In the genomic region with DNA sequence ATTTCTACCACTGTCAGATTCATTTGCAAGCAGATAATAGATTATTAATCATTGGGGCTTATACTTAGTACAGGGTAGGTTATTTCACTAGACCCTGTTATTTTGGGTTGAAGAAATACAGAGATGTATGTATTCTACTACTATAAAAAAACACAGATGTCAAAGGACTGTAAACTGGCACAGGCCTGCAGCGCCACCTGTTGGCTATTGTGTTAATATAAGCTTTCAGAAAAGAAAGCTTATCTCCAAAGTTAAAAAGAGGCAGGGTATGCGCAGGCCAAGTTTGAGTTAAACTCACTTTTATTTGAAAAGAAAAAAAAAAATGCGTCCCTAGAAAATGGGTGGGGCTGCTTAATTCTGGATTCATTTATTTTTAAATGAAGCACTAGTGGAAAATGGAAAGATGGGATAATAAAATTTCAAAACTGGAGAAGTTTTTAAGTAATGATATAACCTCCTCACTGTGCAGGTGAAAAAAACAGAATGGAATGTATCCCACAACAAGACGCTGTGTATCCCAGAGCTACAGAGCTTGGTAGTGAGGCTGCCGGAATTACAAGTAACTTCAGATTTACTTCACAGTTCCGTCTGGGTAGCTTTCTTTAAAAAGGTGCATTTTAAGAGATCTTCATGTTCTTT, we compare ENCODE assay signal across 8 cellular contexts.
DNase-seq lines count a peak whose midpoint lies in the region; ATAC-seq and TF ChIP-seq lines count a peak whose summit lies in the region.

No MANE protein-coding gene starts in this region.

- no peaks in the 10 kb centered on the region for H3K9me3 ChIP-seq in CD4-positive, alpha-beta memory T cell (ENCODE audit: control insufficient read depth in 1 of 2, low read length in 2 of 2)

- H3K79me2 ChIP-seq in GM23338 (replicated peaks; ENCODE audit: insufficient read depth), result no peaks in the 10 kb centered on the region

- no peaks in the 10 kb centered on the region for H3K9me3 Mint-ChIP-seq in CD4-positive, alpha-beta memory T cell
- peaks cover 4% of the 10 kb centered on the region; the same call in 1 of the 3 replicates for H3K9me3 Mint-ChIP-seq in GM23338

- peak; percentile 41 to 44 (median 43) for DNase-seq in CD4-positive, alpha-beta memory T cell
- DNase-seq in GM23338 (ENCODE audit: low spot score) (peak; percentile 81), NCI-H2029 (lab: John Stamatoyannopoulos, UW) (peak; percentile 52), cerebellar cortex (ENCODE audit: low spot score) (peak; percentile 43), left kidney (ENCODE audit: low read depth, low spot score) (peak; percentile 79)
- DNase-seq in activated CD4-positive, alpha-beta T cell treated with anti-CD3 and anti-CD28 coated beads for 24 hours (ENCODE audit: low read depth in 2 of 2), result peak; percentile 54 to 68
- peak; percentile 74 for DNase-seq in stimulated activated CD4-positive, alpha-beta T cell treated with anti-CD3 and anti-CD28 coated beads, Interleukin-4, amount 100 ng/mL, for 1 hour

- peak; percentile 66 for ATAC-seq in GM23338
- ATAC-seq in GM19463 (IDR thresholded peaks at IDR 0.05; ENCODE audit: unreplicated experiment), result no peak

- H3K27me3 ChIP-seq in CD4-positive, alpha-beta memory T cell (ENCODE audit: insufficient read depth, low read length), result no peaks in the 10 kb centered on the region
- no peaks in the 10 kb centered on the region for H3K27me3 ChIP-seq in GM23338 (ENCODE audit: insufficient read depth)

- H3K4me3 ChIP-seq in CD4-positive, alpha-beta memory T cell (ENCODE audit: low read length in 2 of 2), result no peak overlapping the region
- H3K4me3 ChIP-seq in GM23338, result no peak overlapping the region

- intact Hi-C loops in CD4-positive, alpha-beta memory T cell (cut with micrococcal nuclease), result loop anchor here (1.0 to 5.0 kb wide), 5 partner anchors 86 to 494 kb away; no protein-coding TSS in a partner anchor

- H3K27me3 Mint-ChIP-seq in CD4-positive, alpha-beta memory T cell, result no peaks in the 10 kb centered on the region
- H3K27me3 Mint-ChIP-seq in GM23338 (ENCODE audit: insufficient read depth, low read depth, poor library complexity), result peaks cover 2% of the 10 kb centered on the region

- no peaks in the 10 kb centered on the region for H3K4me1 ChIP-seq in CD4-positive, alpha-beta memory T cell (ENCODE audit: insufficient read depth, low read length)
- no peaks in the 10 kb centered on the region for H3K4me1 ChIP-seq in GM23338 (ENCODE audit: insufficient read depth)

- no peak overlapping the region for H3K27ac Mint-ChIP-seq in CD4-positive, alpha-beta memory T cell
- H3K27ac Mint-ChIP-seq in GM23338, result no peak overlapping the region

- no peak overlapping the region for H3K27ac ChIP-seq in CD4-positive, alpha-beta memory T cell (ENCODE audit: low read depth, low read length)
- H3K27ac ChIP-seq in GM23338 (ENCODE audit: low read depth), result no peak overlapping the region

- H3K4me1 Mint-ChIP-seq in CD4-positive, alpha-beta memory T cell, result no peaks in the 10 kb centered on the region
- peaks cover 6% of the 10 kb centered on the region for H3K4me1 Mint-ChIP-seq in GM23338

- H4K20me1 ChIP-seq in GM23338 (replicated peaks; ENCODE audit: insufficient read depth), result no peaks in the 10 kb centered on the region

- H3K36me3 ChIP-seq in CD4-positive, alpha-beta memory T cell (ENCODE audit: insufficient read depth, low read length), result no peaks in the 10 kb centered on the region
- no peaks in the 10 kb centered on the region for H3K36me3 ChIP-seq in GM23338 (ENCODE audit: insufficient read depth)

- no peak overlapping the region for H3K4me2 ChIP-seq in GM23338

- H3K36me3 Mint-ChIP-seq in CD4-positive, alpha-beta memory T cell, result no peaks in the 10 kb centered on the region
- H3K36me3 Mint-ChIP-seq in GM23338 (ENCODE audit: low read depth), result no peaks in the 10 kb centered on the region

- no peak overlapping the region for H2AFZ ChIP-seq in GM23338

- POLR2A ChIA-PET in CD4-positive, alpha-beta memory T cell (lab: Charles Lee; ENCODE audit: partially characterized antibody), result no interaction called here

- TF ChIP-seq CTCF in GM23338 (conservative IDR thresholded peaks at IDR 0.05; ENCODE audit: low read depth in 2 of 2), result peak; percentile 83 to 96

- CTCF ChIA-PET in CD4-positive, alpha-beta memory T cell (lab: Charles Lee; ENCODE audit: partially characterized antibody), result interaction anchor here (0.6 to 3.4 kb wide), 47 partner anchors 8 to 1532 kb away, joined by 3 to 58 read pairs (median 5); partner anchors contain the start of gene TGFBR2

- no peaks in the 10 kb centered on the region for H3F3A ChIP-seq in GM23338 (replicated peaks; ENCODE audit: low read depth)

- no peaks in the 10 kb centered on the region for H3K9me2 ChIP-seq in GM23338 (ENCODE audit: insufficient read depth)

- no peak overlapping the region for H3K4me3 Mint-ChIP-seq in CD4-positive, alpha-beta memory T cell
- H3K4me3 Mint-ChIP-seq in GM23338, result no peak overlapping the region

TF ChIP-seq in GM23338, 12 proteins besides CTCF, POLR2A, EP300 and RAD21 (continues in another document):
- TF ChIP-seq NANOG (IDR thresholded peaks at IDR 0.05; ENCODE audit: borderline replicate concordance) (no peak), EZH2 (IDR thresholded peaks at IDR 0.05; ENCODE audit: low read depth, unreplicated experiment) (no peak), CREB1 (CRISPR knock-in tag; IDR thresholded peaks at IDR 0.05; ENCODE audit: low read depth) (no peak), ZNF331 (CRISPR knock-in tag; IDR thresholded peaks at IDR 0.05; ENCODE audit: low read depth) (no peak), ZNF462 (CRISPR knock-in tag; IDR thresholded peaks at IDR 0.05) (no peak), STAT1 (IDR thresholded peaks at IDR 0.05; ENCODE audit: unreplicated experiment) (no peak), ZNF114 (CRISPR knock-in tag; IDR thresholded peaks at IDR 0.05) (no peak)
- TF ChIP-seq, protein P1, sequence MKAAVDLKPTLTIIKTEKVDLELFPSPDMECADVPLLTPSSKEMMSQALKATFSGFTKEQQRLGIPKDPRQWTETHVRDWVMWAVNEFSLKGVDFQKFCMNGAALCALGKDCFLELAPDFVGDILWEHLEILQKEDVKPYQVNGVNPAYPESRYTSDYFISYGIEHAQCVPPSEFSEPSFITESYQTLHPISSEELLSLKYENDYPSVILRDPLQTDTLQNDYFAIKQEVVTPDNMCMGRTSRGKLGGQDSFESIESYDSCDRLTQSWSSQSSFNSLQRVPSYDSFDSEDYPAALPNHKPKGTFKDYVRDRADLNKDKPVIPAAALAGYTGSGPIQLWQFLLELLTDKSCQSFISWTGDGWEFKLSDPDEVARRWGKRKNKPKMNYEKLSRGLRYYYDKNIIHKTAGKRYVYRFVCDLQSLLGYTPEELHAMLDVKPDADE (IDR thresholded peaks at IDR 0.05), result no peak
